ENCODE assay signal across 11 cellular contexts in the genomic region with DNA sequence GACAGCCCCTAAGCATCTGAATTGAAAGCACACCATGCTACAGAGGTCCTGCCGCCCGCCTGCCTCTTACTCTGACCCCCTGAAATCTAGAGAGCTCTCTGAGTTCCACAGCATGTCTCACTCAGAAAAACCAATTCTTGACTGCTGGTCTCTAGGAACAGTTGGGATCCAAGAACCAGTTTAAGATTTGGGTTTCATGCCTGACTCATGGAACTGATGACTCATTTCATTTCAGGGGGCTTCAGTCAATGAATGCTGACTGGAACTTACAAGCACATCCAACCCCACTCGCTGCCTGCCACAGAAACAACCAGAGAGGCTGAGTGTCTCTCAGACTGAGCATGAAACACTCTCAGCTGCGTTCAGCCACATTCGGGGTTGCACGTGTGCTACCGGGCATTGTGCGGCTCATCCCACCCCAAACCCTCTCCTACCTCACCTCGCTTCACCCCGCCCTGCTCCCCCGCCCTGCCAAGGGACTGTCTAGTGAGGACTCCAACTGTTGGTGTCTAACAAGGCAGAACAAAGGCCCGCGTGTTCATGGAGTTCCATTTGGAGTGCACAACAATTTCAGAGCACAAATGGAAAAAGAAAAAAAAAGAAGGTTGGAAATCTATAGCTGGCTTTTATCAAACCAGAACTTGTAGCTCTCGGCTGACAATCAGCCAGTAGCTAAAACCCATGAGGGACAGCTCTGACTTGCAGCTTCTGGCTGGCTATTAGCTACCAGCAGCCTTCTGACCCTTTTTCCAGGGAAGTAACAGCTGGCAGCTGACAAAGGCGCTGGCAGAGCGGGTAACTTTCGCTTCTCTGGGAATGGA. TPM values are rescaled to one million over a fixed set of nuclear protein-coding genes. Genes with fewer than 3 reads are reported as not detected.
DNase-seq lines count a peak whose midpoint lies in the region; ATAC-seq lines count a peak whose summit lies in the region.
"Had no signal": no experiment of that assay in that cellular context is flagged by ENCODE, and none has a peak within 500 bp of the region (broad histone marks: within the 10 kb centered on the region; RNA-seq: fewer than 3 reads in every experiment).

No MANE protein-coding gene starts in this region.

- DNase-seq in NCI-H1105 (lab: John Stamatoyannopoulos, UW) (peak; percentile 55), dermis blood vessel endothelial cell (peak; percentile 61)
- DNase-seq in activated CD4-positive, CD25-positive, alpha-beta regulatory T cell treated with anti-CD3 and anti-CD28 coated beads, Interleukin-2, amount 50 U/mL, for 72 hours = no peak
- DNase-seq: activated naive CD8-positive, alpha-beta T cell treated with anti-CD3 and anti-CD28 coated beads, Interleukin-2, amount 10 ng/mL, durations not matched to agents 7 days and 5 days; CD8-positive, alpha-beta memory T cell had no signal

- no peaks in the 10 kb centered on the region for H3K36me3 ChIP-seq in ACC112 (ENCODE audit: insufficient read depth, low read length)
- no peaks in the 10 kb centered on the region for H3K36me3 ChIP-seq in mucosa of rectum (ENCODE audit: control insufficient read depth in 2 of 2, insufficient read depth in 2 of 2, low read length in 2 of 2)
- H3K36me3 ChIP-seq: neutrophil had no signal

- no peak overlapping the region for H3K9ac ChIP-seq in mucosa of rectum (ENCODE audit: low read depth in 1 of 2, low read length in 2 of 2)

- peaks cover 23% of the 10 kb centered on the region for H3K4me1 ChIP-seq in ACC112 (ENCODE audit: control insufficient read depth, insufficient read depth, low read length, unreplicated experiment)
- H3K4me1 ChIP-seq in mucosa of rectum (ENCODE audit: control insufficient read depth in 2 of 2, insufficient read depth in 2 of 2, low read length in 2 of 2) = peaks cover 1 to 2% of the 10 kb centered on the region in 2 donors

- peak overlapping the region; percentile 37 for H2AFZ ChIP-seq in ACC112 (ENCODE audit: low read length, unreplicated experiment)

- H3K79me2 ChIP-seq in ACC112 (ENCODE audit: control insufficient read depth, insufficient read depth, low read length, unreplicated experiment) = no peaks in the 10 kb centered on the region

- H3K27ac ChIP-seq in ACC112 (ENCODE audit: low read depth, low read length) (peak overlapping the region; percentile 3; the same call in 1 of the 2 replicates), mucosa of rectum (ENCODE audit: low read depth in 2 of 2, low read length in 2 of 2) (peak overlapping the region; percentile 35 to 37)
- H3K27ac ChIP-seq: neutrophil had no signal

- H3K9me3 ChIP-seq in mucosa of rectum (ENCODE audit: control insufficient read depth in 2 of 2, low read length in 2 of 2) = no peaks in the 10 kb centered on the region
- H3K9me3 ChIP-seq: neutrophil had no signal

- H3K4me3 ChIP-seq in ACC112 (ENCODE audit: low read depth, low read length) (peak overlapping the region; percentile 56), mucosa of rectum (ENCODE audit: low read length in 2 of 2) (peak overlapping the region in 1 of 2 donors; percentile 46)

- no peak for ATAC-seq in HG03045 (IDR thresholded peaks at IDR 0.05; ENCODE audit: unreplicated experiment)
- ATAC-seq in HG02763 (IDR thresholded peaks at IDR 0.05; ENCODE audit: unreplicated experiment) = no peak
- no peak for ATAC-seq in GM19328 (IDR thresholded peaks at IDR 0.05; ENCODE audit: unreplicated experiment)

- no peaks in the 10 kb centered on the region for H3K27me3 ChIP-seq in ACC112 (ENCODE audit: insufficient read depth, low read length)
- H3K27me3 ChIP-seq in mucosa of rectum (ENCODE audit: control insufficient read depth in 2 of 2, insufficient read depth in 2 of 2, low read length in 2 of 2) = no peaks in the 10 kb centered on the region
- H3K27me3 ChIP-seq: neutrophil had no signal

RNA-seq across cellular contexts. Expression of a gene that starts 20.0 kb away (rescaled TPM):
- 16.5 and 17.3 TPM in 2 replicates for total RNA-seq in dermis blood vessel endothelial cell
